ENCODE assay signal across 30 cellular contexts in the genomic region with DNA sequence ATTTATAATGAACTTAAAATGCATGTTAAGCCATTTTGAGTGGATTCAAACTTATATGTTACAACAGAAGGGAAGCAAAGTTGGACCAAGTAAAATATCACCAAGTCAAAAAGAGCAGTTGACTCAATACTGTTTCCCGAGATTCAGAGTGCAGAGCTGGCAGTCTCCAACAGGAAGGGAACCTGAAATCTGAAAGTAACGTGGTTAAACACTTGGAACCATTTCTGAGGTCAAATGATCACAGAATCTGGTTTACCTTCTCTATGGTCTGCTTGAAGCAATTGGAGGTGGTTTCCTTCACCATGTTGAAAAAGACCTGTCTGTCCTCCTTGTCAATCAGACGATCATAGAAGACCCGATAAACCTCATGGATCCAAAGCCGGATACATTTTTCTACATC.
"Had no signal": no experiment of that assay in that cellular context is flagged by ENCODE, and none has a peak within 500 bp of the region (broad histone marks: within the 10 kb centered on the region; RNA-seq: fewer than 3 reads in every experiment).

No MANE protein-coding gene starts in this region.

- H3K9ac ChIP-seq: neural progenitor cell, parathyroid adenoma had no signal

- H3K79me2 ChIP-seq: parathyroid adenoma had no signal

- DNase-seq: naive thymus-derived CD4-positive, alpha-beta T cell; natural killer cell; occipital lobe; ovary; posterior cingulate gyrus; psoas muscle; right cardiac atrium; right lobe of liver; spleen; stimulated activated CD4-positive, alpha-beta T cell treated with anti-CD3 and anti-CD28 coated beads, Interleukin-12 subunit alpha, Interleukin-12 subunit beta, amount 100 ng/mL, for 4 hours; stimulated activated CD4-positive, alpha-beta T cell treated with anti-CD3 and anti-CD28 coated beads, Interleukin-1b, Interleukin-23, amount 100 ng/mL, for 48 hours; stimulated activated CD4-positive, alpha-beta T cell treated with anti-CD3 and anti-CD28 coated beads, Interleukin-4, amount 100 ng/mL, for 1 hour; stimulated activated CD4-positive, alpha-beta T cell treated with anti-CD3 and anti-CD28 coated beads, Interleukin-4, amount 100 ng/mL, for 4 hours; stimulated activated CD8-positive, alpha-beta memory T cell treated with anti-CD3 and anti-CD28 coated beads, Interleukin-4, amount 100 ng/mL, for 48 hours; stimulated activated naive CD4-positive, alpha-beta T cell; stomach; thyroid gland; trophoblast cell; upper lobe of right lung; uterus had no signal

- H3K27ac Mint-ChIP-seq: naive thymus-derived CD4-positive, alpha-beta T cell; natural killer cell; nephron; neural progenitor cell; progenitor cell of endocrine pancreas; stimulated activated memory B cell treated with anti-CD40 and anti-IgM and Interleukin-4, amounts not matched to agents 10 μg/mL and 1 μg/mL and 100 μg/mL, for 72 hours; stimulated activated naive CD8-positive, alpha-beta T cell treated with anti-CD3 and anti-CD28 coated beads, Interleukin-15, Interleukin-2, amounts not matched to agents 100 ng/mL and 50 ng/mL, for 24 hours had no signal

- H3K4me3 Mint-ChIP-seq: naive thymus-derived CD4-positive, alpha-beta T cell; natural killer cell; nephron; neural progenitor cell; stimulated activated memory B cell treated with anti-CD40 and anti-IgM and Interleukin-4, amounts not matched to agents 10 μg/mL and 1 μg/mL and 100 μg/mL, for 72 hours; stimulated activated naive CD8-positive, alpha-beta T cell treated with anti-CD3 and anti-CD28 coated beads, Interleukin-15, Interleukin-2, amounts not matched to agents 100 ng/mL and 50 ng/mL, for 24 hours had no signal

- H3K4me1 ChIP-seq: neural progenitor cell, psoas muscle, right lobe of liver, spleen, stomach, thyroid gland, tibial nerve, upper lobe of right lung, uterus had no signal

- H3K4me3 ChIP-seq: neural progenitor cell, ovary, psoas muscle, right lobe of liver, skin epidermis, smooth muscle cell, spleen, stomach, thoracic aorta, thyroid gland, tibial nerve, upper lobe of right lung, uterus had no signal

- H3K9me3 Mint-ChIP-seq: natural killer cell; neural progenitor cell; stimulated activated memory B cell treated with anti-CD40 and anti-IgM and Interleukin-4, amounts not matched to agents 10 μg/mL and 1 μg/mL and 100 μg/mL, for 72 hours; stimulated activated naive CD8-positive, alpha-beta T cell treated with anti-CD3 and anti-CD28 coated beads, Interleukin-15, Interleukin-2, amounts not matched to agents 100 ng/mL and 50 ng/mL, for 24 hours had no signal

- H3K27me3 Mint-ChIP-seq: naive thymus-derived CD4-positive, alpha-beta T cell; stimulated activated memory B cell treated with anti-CD40 and anti-IgM and Interleukin-4, amounts not matched to agents 10 μg/mL and 1 μg/mL and 100 μg/mL, for 72 hours; stimulated activated naive CD8-positive, alpha-beta T cell treated with anti-CD3 and anti-CD28 coated beads, Interleukin-15, Interleukin-2, amounts not matched to agents 100 ng/mL and 50 ng/mL, for 24 hours had no signal

- H3K36me3 Mint-ChIP-seq: naive thymus-derived CD4-positive, alpha-beta T cell; natural killer cell; neural progenitor cell; stimulated activated memory B cell treated with anti-CD40 and anti-IgM and Interleukin-4, amounts not matched to agents 10 μg/mL and 1 μg/mL and 100 μg/mL, for 72 hours had no signal

- H3K4me1 Mint-ChIP-seq: naive thymus-derived CD4-positive, alpha-beta T cell; natural killer cell; nephron; neural progenitor cell had no signal

- H3K9me3 ChIP-seq: ovary, psoas muscle, right lobe of liver, spleen, stomach, thoracic aorta, thyroid gland, tibial nerve, upper lobe of right lung, uterus had no signal

- H3K4me2 ChIP-seq: neural progenitor cell, smooth muscle cell had no signal

- H3K36me3 ChIP-seq: neural progenitor cell, ovary, right lobe of liver, spleen, stomach, thoracic aorta, thyroid gland, tibial nerve, upper lobe of right lung, uterus had no signal

- H2AFZ ChIP-seq: neural progenitor cell, parathyroid adenoma had no signal

- H3K27ac ChIP-seq: neural progenitor cell, ovary, parathyroid adenoma, psoas muscle, right lobe of liver, skin epidermis, spleen, stomach, thoracic aorta, thyroid gland, tibial nerve, upper lobe of right lung, uterus had no signal

- H3K27me3 ChIP-seq: neural progenitor cell, ovary, right lobe of liver, spleen, stomach, thyroid gland, tibial nerve, upper lobe of right lung, uterus had no signal
